7 cellular contexts compared by ENCODE assay signal in genomic region chr19:13260883-13261653, GRCh38.
DNase-seq lines count a peak whose midpoint lies in the region; ATAC-seq and TF ChIP-seq lines count a peak whose summit lies in the region.

No MANE protein-coding gene starts in this region.

- no peak overlapping the region for H3K4me3 Mint-ChIP-seq in dendritic cell treated with granulocyte-macrophage colony-stimulating factor and Interleukin-4, amounts not matched to agents 40 ng/mL and 50 ng/mL, for 4 days
- peak overlapping the region; percentile 74 to 81 for H3K4me3 Mint-ChIP-seq in stimulated activated naive B cell treated with anti-CD40 and anti-IgM and Interleukin-4, amounts not matched to agents 10 μg/mL and 1 μg/mL and 100 μg/mL, for 72 hours

- TF ChIP-seq CTCF in OCI-LY7 (conservative IDR thresholded peaks at IDR 0.05; ENCODE audit: low read length), result no peak

- H3K4me1 Mint-ChIP-seq in dendritic cell treated with granulocyte-macrophage colony-stimulating factor and Interleukin-4, amounts not matched to agents 40 ng/mL and 50 ng/mL, for 4 days (ENCODE audit: low read depth), result peaks cover 26% of the 10 kb centered on the region
- peaks cover 16 to 21% of the 10 kb centered on the region in 2 donors for H3K4me1 Mint-ChIP-seq in stimulated activated naive B cell treated with anti-CD40 and anti-IgM and Interleukin-4, amounts not matched to agents 10 μg/mL and 1 μg/mL and 100 μg/mL, for 72 hours

- no peaks in the 10 kb centered on the region for H3K9me3 Mint-ChIP-seq in dendritic cell treated with granulocyte-macrophage colony-stimulating factor and Interleukin-4, amounts not matched to agents 40 ng/mL and 50 ng/mL, for 4 days
- peaks cover 5% of the 10 kb centered on the region in 2 donors for H3K9me3 Mint-ChIP-seq in stimulated activated naive B cell treated with anti-CD40 and anti-IgM and Interleukin-4, amounts not matched to agents 10 μg/mL and 1 μg/mL and 100 μg/mL, for 72 hours

- H4K20me1 ChIP-seq in OCI-LY7 (ENCODE audit: insufficient read depth, low read length), result no peaks in the 10 kb centered on the region

- H3K4me3 ChIP-seq in OCI-LY7 (ENCODE audit: low read depth, low read length, poor library complexity, severe bottlenecking), result peak overlapping the region; percentile 21

- H3K4me2 ChIP-seq in OCI-LY7 (ENCODE audit: low read length), result peak overlapping the region; percentile 46

- H3K27ac ChIP-seq in OCI-LY7 (ENCODE audit: low read depth, low read length, poor library complexity, severe bottlenecking), result no peak overlapping the region

- H3K27me3 Mint-ChIP-seq in dendritic cell treated with granulocyte-macrophage colony-stimulating factor and Interleukin-4, amounts not matched to agents 40 ng/mL and 50 ng/mL, for 4 days, result peaks cover 34% of the 10 kb centered on the region
- peaks cover 19 to 25% of the 10 kb centered on the region in 2 donors for H3K27me3 Mint-ChIP-seq in stimulated activated naive B cell treated with anti-CD40 and anti-IgM and Interleukin-4, amounts not matched to agents 10 μg/mL and 1 μg/mL and 100 μg/mL, for 72 hours

- ATAC-seq in GM18498 (IDR thresholded peaks at IDR 0.05; ENCODE audit: unreplicated experiment) (peak; percentile 75), HG02642 (IDR thresholded peaks at IDR 0.05; ENCODE audit: poor library complexity, unreplicated experiment) (peak; percentile 71)
- peak; percentile 95 to 96 for ATAC-seq in stimulated activated naive B cell treated with anti-CD40 and anti-IgM and Interleukin-4, amounts not matched to agents 10 μg/mL and 1 μg/mL and 100 μg/mL, for 72 hours (replicated peaks)

- DNase-seq in OCI-LY7 (ENCODE audit: low spot score), result no peak
- peak; percentile 59 for DNase-seq in stimulated activated naive B cell treated with anti-CD40 and anti-IgM and Interleukin-4, amounts not matched to agents 10 μg/mL and 1 μg/mL and 100 μg/mL, for 72 hours
- DNase-seq in NCI-H2107 treated with DMSO at 0.1 percent for 48 hours (lab: John Stamatoyannopoulos, UW; ENCODE audit: unreplicated experiment), result no peak
- no peak for DNase-seq in globus pallidus (ENCODE audit: low spot score)

- no peaks in the 10 kb centered on the region for H3K9me3 ChIP-seq in OCI-LY7 (ENCODE audit: low read length)

- BruUV-seq in OCI-LY7 (replicated peaks; lab: Mats Ljungman, UMichigan), result no TSS peak

- H3K36me3 ChIP-seq in OCI-LY7 (ENCODE audit: insufficient read depth, low read length), result no peaks in the 10 kb centered on the region

- CTCF ChIA-PET in OCI-LY7 (lab: Charles Lee; ENCODE audit: unreplicated experiment), result no interaction called here

- H3K9me2 ChIP-seq in OCI-LY7 (ENCODE audit: insufficient read depth, low read length), result no peaks in the 10 kb centered on the region

- H3K79me2 ChIP-seq in OCI-LY7 (ENCODE audit: insufficient read depth, low read depth, low read length), result no peaks in the 10 kb centered on the region

- H3K27ac Mint-ChIP-seq in dendritic cell treated with granulocyte-macrophage colony-stimulating factor and Interleukin-4, amounts not matched to agents 40 ng/mL and 50 ng/mL, for 4 days, result peak overlapping the region; percentile 63
- peak overlapping the region; percentile 97 for H3K27ac Mint-ChIP-seq in stimulated activated naive B cell treated with anti-CD40 and anti-IgM and Interleukin-4, amounts not matched to agents 10 μg/mL and 1 μg/mL and 100 μg/mL, for 72 hours

- peak overlapping the region; percentile 64; the same call in 1 of the 2 replicates for H2AFZ ChIP-seq in OCI-LY7 (ENCODE audit: low read length)

- no peaks in the 10 kb centered on the region for H3K36me3 Mint-ChIP-seq in dendritic cell treated with granulocyte-macrophage colony-stimulating factor and Interleukin-4, amounts not matched to agents 40 ng/mL and 50 ng/mL, for 4 days (ENCODE audit: low read depth)
- H3K36me3 Mint-ChIP-seq in stimulated activated naive B cell treated with anti-CD40 and anti-IgM and Interleukin-4, amounts not matched to agents 10 μg/mL and 1 μg/mL and 100 μg/mL, for 72 hours, result peaks cover 4 to 5% of the 10 kb centered on the region in 2 donors

- H3K4me1 ChIP-seq in OCI-LY7 (ENCODE audit: insufficient read depth, low read length, poor library complexity, severe bottlenecking), result peaks cover 13% of the 10 kb centered on the region

- intact Hi-C loops in OCI-LY7 (cut with micrococcal nuclease; ENCODE audit: unreplicated experiment), result loop anchor here (5.0 kb wide), 1 partner anchor 284 kb away; no protein-coding TSS in a partner anchor
- intact Hi-C loops in dendritic cell treated with granulocyte-macrophage colony-stimulating factor and Interleukin-4, amounts not matched to agents 40 ng/mL and 50 ng/mL, for 4 days (cut with micrococcal nuclease), result loop anchor here (5.0 kb wide), 2 partner anchors 54 to 284 kb away; no protein-coding TSS in a partner anchor

- POLR2A ChIA-PET in OCI-LY7 (lab: Charles Lee), result interaction anchor here (0.6 kb wide), 1 partner anchor 758 kb away, joined by 3 read pairs; no protein-coding TSS in a partner anchor
